24 cellular contexts compared by ENCODE assay signal in the genomic region with DNA sequence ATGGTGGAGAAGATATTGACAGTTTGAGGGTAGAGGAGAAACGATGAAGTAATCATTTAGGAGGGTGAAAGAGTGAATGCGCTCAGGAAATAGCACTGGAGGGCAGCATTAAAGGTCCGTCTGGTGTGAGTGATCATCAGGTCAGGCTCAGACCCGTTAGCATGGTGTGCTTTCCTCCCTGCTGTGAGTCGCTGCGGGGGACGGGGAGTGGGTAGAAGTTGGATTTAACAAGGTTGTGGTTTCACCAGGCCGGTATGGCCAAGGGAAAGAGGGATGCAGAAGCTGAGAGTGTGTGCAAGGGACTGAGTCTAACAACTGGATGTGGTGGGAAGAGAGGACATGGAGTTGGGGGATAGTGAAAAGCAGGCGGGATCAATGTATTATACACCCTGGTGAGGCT. TPM values are rescaled to one million over a fixed set of nuclear protein-coding genes. Genes with fewer than 3 reads are reported as not detected.
DNase-seq lines count a peak whose midpoint lies in the region; ATAC-seq and TF ChIP-seq lines count a peak whose summit lies in the region.
"Had no signal": no experiment of that assay in that cellular context is flagged by ENCODE, and none has a peak within 500 bp of the region (broad histone marks: within the 10 kb centered on the region; RNA-seq: fewer than 3 reads in every experiment).

No MANE protein-coding gene starts in this region.

- H3K4me1 Mint-ChIP-seq in stimulated activated naive CD8-positive, alpha-beta T cell treated with anti-CD3 and anti-CD28 coated beads, Interleukin-15, amount 100 ng/mL, for 72 hours: no peaks in the 10 kb centered on the region

- no peak overlapping the region for H3K4me3 Mint-ChIP-seq in stimulated activated naive CD8-positive, alpha-beta T cell treated with anti-CD3 and anti-CD28 coated beads, Interleukin-15, amount 100 ng/mL, for 72 hours
- H3K4me3 Mint-ChIP-seq: CD4-positive, alpha-beta memory T cell had no signal

- no peak overlapping the region for H3K4me2 ChIP-seq in mammary epithelial cell (ENCODE audit: insufficient read depth, low read depth, low read length)
- H3K4me2 ChIP-seq: BLaER1 treated with 17β-estradiol and CSF1 and Interleukin-3, amounts not matched to agents 10 nM and 100 nM had no signal

- in situ Hi-C loops in mammary epithelial cell (cut with MboI; ENCODE audit: low sequenced_read_pairs in 2 of 2): no loop called here

- H3K79me2 ChIP-seq in mammary epithelial cell (ENCODE audit: insufficient read depth, low read length): no peaks in the 10 kb centered on the region

- no peaks in the 10 kb centered on the region for H4K20me1 ChIP-seq in mammary epithelial cell (ENCODE audit: insufficient read depth, low read length)
- H4K20me1 ChIP-seq: BLaER1 treated with 17β-estradiol and CSF1 and Interleukin-3, amounts not matched to agents 10 nM and 100 nM had no signal

- dilution Hi-C loops in mammary epithelial cell (cut with HindIII; ENCODE audit: low sequenced_read_pairs): no loop called here

- no TSS peak for BruUV-seq in mammary epithelial cell (replicated peaks; lab: Mats Ljungman, UMichigan)

- 68% methylated on average over 8 of the region's 9 CpGs for WGBS in mammary epithelial cell (ENCODE audit: low coverage, missing lambda C conversion rate)

- intact Hi-C loops in mammary epithelial cell (cut with micrococcal nuclease): no loop called here
- intact Hi-C loops in breast epithelium (cut with DNase I; ENCODE audit: low total_unique reads): no loop called here

- CTCF ChIA-PET in mammary epithelial cell (lab: Charles Lee; ENCODE audit: low non-redundant PET): no interaction called here

- no peaks in the 10 kb centered on the region for H3K27me3 ChIP-seq in mammary epithelial cell (ENCODE audit: insufficient read depth, low read length)
- no peaks in the 10 kb centered on the region for H3K27me3 ChIP-seq in breast epithelium
- H3K27me3 ChIP-seq: BLaER1 treated with 17β-estradiol and CSF1 and Interleukin-3, amounts not matched to agents 10 nM and 100 nM had no signal

- H3K9me3 ChIP-seq in mammary epithelial cell (replicated peaks; ENCODE audit: insufficient read depth, low read length) (no peaks in the 10 kb centered on the region), breast epithelium (no peaks in the 10 kb centered on the region)
- H3K9me3 ChIP-seq: BLaER1 treated with 17β-estradiol and CSF1 and Interleukin-3, amounts not matched to agents 10 nM and 100 nM; Caco-2 had no signal

- H2AFZ ChIP-seq in mammary epithelial cell (ENCODE audit: low read depth, low read length): no peak overlapping the region

- H3K36me3 ChIP-seq in mammary epithelial cell (ENCODE audit: insufficient read depth, low read length): no peaks in the 10 kb centered on the region
- H3K36me3 ChIP-seq in breast epithelium: no peaks in the 10 kb centered on the region
- H3K36me3 ChIP-seq: BLaER1 treated with 17β-estradiol and CSF1 and Interleukin-3, amounts not matched to agents 10 nM and 100 nM had no signal

- H3K27ac ChIP-seq in mammary epithelial cell (ENCODE audit: insufficient read depth, low read depth, low read length): no peak overlapping the region
- H3K27ac ChIP-seq in breast epithelium: no peak overlapping the region
- H3K27ac ChIP-seq: 22Rv1; BLaER1 treated with 17β-estradiol and CSF1 and Interleukin-3, amounts not matched to agents 10 nM and 100 nM; SK-N-MC had no signal

- DNase-seq in mammary epithelial cell (peak; percentile 22), breast epithelium (ENCODE audit: low spot score in 2 of 2) (no peak), T1000 (lab: John Stamatoyannopoulos, UW) (peak; percentile 41), islet precursor cell (peak; percentile 80), KG1 (lab: John Stamatoyannopoulos, UW) (no peak)
- DNase-seq in stimulated activated naive CD8-positive, alpha-beta T cell treated with anti-CD3 and anti-CD28 coated beads, Interleukin-15, amount 100 ng/mL, for 72 hours: no peak
- DNase-seq: Caco-2; CD4-positive, alpha-beta memory T cell; DMS 273 treated with DMSO at 0.1 percent for 48 hours; DMS79 treated with DMSO at 0.1 percent for 48 hours; NCI-H1694; NCI-H2081; NCI-H2171 treated with DMSO at 0.1 percent for 48 hours; NCI-H446; NCI-H526; OCI-M1; RPMI8226; SHP77 treated with DMSO at 0.1 percent for 48 hours had no signal

- ATAC-seq in stimulated activated naive CD8-positive, alpha-beta T cell treated with anti-CD3 and anti-CD28 coated beads, Interleukin-15, amount 100 ng/mL, for 72 hours: no peak
- no peak for ATAC-seq in GM18909 (IDR thresholded peaks at IDR 0.05; ENCODE audit: poor library complexity, unreplicated experiment)
- ATAC-seq in GM21529 (IDR thresholded peaks at IDR 0.05; ENCODE audit: unreplicated experiment): no peak
- ATAC-seq: K562 had no signal

- no peaks in the 10 kb centered on the region for H3K4me1 ChIP-seq in mammary epithelial cell (ENCODE audit: insufficient read depth, low read length)
- H3K4me1 ChIP-seq in breast epithelium: no peaks in the 10 kb centered on the region

- no peak for TF ChIP-seq POLR2A in breast epithelium (IDR thresholded peaks at IDR 0.05)

- TF ChIP-seq CTCF in mammary epithelial cell (conservative IDR thresholded peaks at IDR 0.05 in 1 of 2, IDR thresholded peaks at IDR 0.05 in 1 of 2; ENCODE audit: extremely low read depth in 1 of 2, insufficient read depth in 1 of 2, low read depth in 1 of 2, low read length in 2 of 2): no peak
- TF ChIP-seq CTCF in breast epithelium (IDR thresholded peaks at IDR 0.05): no peak

- no peak overlapping the region for H3K27ac Mint-ChIP-seq in stimulated activated naive CD8-positive, alpha-beta T cell treated with anti-CD3 and anti-CD28 coated beads, Interleukin-15, amount 100 ng/mL, for 72 hours
- H3K27ac Mint-ChIP-seq: CD4-positive, alpha-beta memory T cell had no signal

- H3K9ac ChIP-seq in mammary epithelial cell (ENCODE audit: insufficient read depth, low read length): no peak overlapping the region
- H3K9ac ChIP-seq: BLaER1 treated with 17β-estradiol and CSF1 and Interleukin-3, amounts not matched to agents 10 nM and 100 nM had no signal

- H3K4me3 ChIP-seq in mammary epithelial cell (replicated peaks in 1 of 3; ENCODE audit: insufficient read depth in 1 of 3, low read depth in 2 of 3, low read length in 3 of 3) (no peak overlapping the region), breast epithelium (no peak overlapping the region)
- H3K4me3 ChIP-seq: BLaER1 treated with 17β-estradiol and CSF1 and Interleukin-3, amounts not matched to agents 10 nM and 100 nM; K562; SK-N-MC had no signal

- H3K9me3 Mint-ChIP-seq in stimulated activated naive CD8-positive, alpha-beta T cell treated with anti-CD3 and anti-CD28 coated beads, Interleukin-15, amount 100 ng/mL, for 72 hours: no peaks in the 10 kb centered on the region
- H3K9me3 Mint-ChIP-seq: CD4-positive, alpha-beta memory T cell had no signal

- H3K27me3 Mint-ChIP-seq in stimulated activated naive CD8-positive, alpha-beta T cell treated with anti-CD3 and anti-CD28 coated beads, Interleukin-15, amount 100 ng/mL, for 72 hours: no peaks in the 10 kb centered on the region
- H3K27me3 Mint-ChIP-seq: CD4-positive, alpha-beta memory T cell had no signal

RNA-seq across cellular contexts. Expression of gene TBX2, which starts 59.2 kb away (rescaled TPM):
- total RNA-seq in mammary epithelial cell (1 to 10 TPM; 1.5 to 4.8 TPM), breast epithelium (1 to 10 TPM; 4.8 to 8.5 (median 5.7) TPM)
- polyA plus RNA-seq in mammary epithelial cell: not detected
- polyA minus RNA-seq in mammary epithelial cell: not detected
- total RNA-seq: CD4-positive, alpha-beta memory T cell had no signal
- polyA plus RNA-seq: CD4-positive, alpha-beta memory T cell; K562 had no signal

Comparison
In these comparisons a context has a peak if more than half of its experiments do, and no peak if none do; other contexts are left out.
1. DNase-seq: peak in mammary epithelial cell (single experiment), T1000 (single experiment) and islet precursor cell (single experiment); none in breast epithelium (0 of 2), stimulated activated naive CD8-positive, alpha-beta T cell treated with anti-CD3 and anti-CD28 coated beads, Interleukin-15, amount 100 ng/mL, for 72 hours (0 of 2) and KG1 (single experiment).